ENCODE assay signal across 20 cellular contexts in the genomic region with DNA sequence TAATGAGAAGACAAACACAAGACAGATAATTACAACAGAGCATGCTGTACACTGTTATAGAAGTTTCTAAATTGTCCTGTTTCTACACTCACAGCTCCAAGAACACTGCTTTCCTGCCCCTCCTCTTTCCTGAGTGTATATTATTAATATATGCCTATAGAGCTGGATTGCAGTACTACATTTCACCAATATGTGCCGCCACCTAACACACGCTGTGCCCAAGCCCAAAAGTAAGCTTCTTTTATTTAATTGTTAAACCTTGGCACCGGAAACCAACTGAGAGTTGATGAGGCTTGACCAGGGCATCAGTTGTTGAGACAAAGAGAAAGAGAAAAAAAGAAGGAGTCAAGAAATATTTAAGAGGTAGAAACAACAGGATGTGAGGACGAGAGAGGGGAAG. TPM values are rescaled to one million over a fixed set of nuclear protein-coding genes. Genes with fewer than 3 reads are reported as not detected.
"Had no signal": no experiment of that assay in that cellular context is flagged by ENCODE, and none has a peak within 500 bp of the region (broad histone marks: within the 10 kb centered on the region; RNA-seq: fewer than 3 reads in every experiment).

No MANE protein-coding gene starts in this region.

- H3K4me1 Mint-ChIP-seq: activated CD4-positive, alpha-beta T cell treated with anti-CD3 and anti-CD28 coated beads, Interleukin-2, amount 10 ng/mL, durations not matched to agents 7 days and 5 days; stimulated activated naive B cell treated with anti-CD40 and anti-IgM and Interleukin-4, amounts not matched to agents 10 μg/mL and 1 μg/mL and 100 μg/mL, for 72 hours had no signal

- H3K27me3 Mint-ChIP-seq: activated CD4-positive, alpha-beta T cell treated with anti-CD3 and anti-CD28 coated beads, Interleukin-2, amount 10 ng/mL, durations not matched to agents 7 days and 5 days had no signal

- DNase-seq: activated CD4-positive, alpha-beta T cell treated with anti-CD3 and anti-CD28 coated beads, Interleukin-2, amount 10 ng/mL, durations not matched to agents 7 days and 5 days; activated CD8-positive, alpha-beta memory T cell treated with anti-CD3 and anti-CD28 coated beads, Interleukin-2, amount 50 U/mL, for 4 hours; activated effector memory CD4-positive, alpha-beta T cell treated with anti-CD3 and anti-CD28 coated beads, Interleukin-2, amount 50 U/mL, for 16 hours; activated naive CD4-positive, alpha-beta T cell treated with anti-CD3 and anti-CD28 coated beads, Interleukin-2, amount 50 U/mL, for 16 hours; activated T-cell treated with anti-CD3 and anti-CD28 coated beads, Interleukin-2, amount 50 U/mL, for 48 hours; cortex of kidney; head of caudate nucleus; left lung; midbrain; retina; stimulated activated naive B cell treated with anti-CD40 and anti-IgM and Interleukin-4, amounts not matched to agents 10 μg/mL and 1 μg/mL and 100 μg/mL, for 72 hours; upper lobe of right lung had no signal

- ATAC-seq: activated CD4-positive, CD25-positive, alpha-beta regulatory T cell treated with anti-CD3 and anti-CD28 coated beads, Interleukin-2, amount 50 U/mL, for 24 hours; left lung; stimulated activated naive B cell treated with anti-CD40 and anti-IgM and Interleukin-4, amounts not matched to agents 10 μg/mL and 1 μg/mL and 100 μg/mL, for 72 hours; upper lobe of right lung had no signal

- H3K36me3 Mint-ChIP-seq: stimulated activated naive B cell treated with anti-CD40 and anti-IgM and Interleukin-4, amounts not matched to agents 10 μg/mL and 1 μg/mL and 100 μg/mL, for 72 hours had no signal

- H3K4me3 ChIP-seq: breast epithelium, left lung, thoracic aorta, upper lobe of right lung had no signal

- H3K27me3 ChIP-seq: left lung, upper lobe of right lung had no signal

- H3K4me3 Mint-ChIP-seq: activated CD4-positive, alpha-beta T cell treated with anti-CD3 and anti-CD28 coated beads, Interleukin-2, amount 10 ng/mL, durations not matched to agents 7 days and 5 days; nephron; stimulated activated naive B cell treated with anti-CD40 and anti-IgM and Interleukin-4, amounts not matched to agents 10 μg/mL and 1 μg/mL and 100 μg/mL, for 72 hours had no signal

- H3K27ac Mint-ChIP-seq: activated CD4-positive, alpha-beta T cell treated with anti-CD3 and anti-CD28 coated beads, Interleukin-2, amount 10 ng/mL, durations not matched to agents 7 days and 5 days; nephron; stimulated activated naive B cell treated with anti-CD40 and anti-IgM and Interleukin-4, amounts not matched to agents 10 μg/mL and 1 μg/mL and 100 μg/mL, for 72 hours had no signal

- H3K4me1 ChIP-seq: breast epithelium, left lung, upper lobe of right lung had no signal

- FAIRE-seq: astrocyte, frontal cortex, keratinocyte had no signal

- H3K9me3 ChIP-seq: breast epithelium, thoracic aorta, upper lobe of right lung had no signal

- H3K36me3 ChIP-seq: breast epithelium, left lung, thoracic aorta, upper lobe of right lung had no signal

- H3K27ac ChIP-seq: breast epithelium, left lung, thoracic aorta, upper lobe of right lung had no signal

RNA-seq across cellular contexts. Expression of a gene that starts 16.0 kb away (rescaled TPM):
- total RNA-seq: activated CD4-positive, alpha-beta T cell treated with anti-CD3 and anti-CD28 coated beads, Interleukin-2, amount 10 ng/mL, durations not matched to agents 7 days and 5 days; lung microvascular endothelial cell; thoracic aorta had no signal
- polyA plus RNA-seq: keratinocyte had no signal
